ENCODE assay signal across 8 cellular contexts in the genomic region with DNA sequence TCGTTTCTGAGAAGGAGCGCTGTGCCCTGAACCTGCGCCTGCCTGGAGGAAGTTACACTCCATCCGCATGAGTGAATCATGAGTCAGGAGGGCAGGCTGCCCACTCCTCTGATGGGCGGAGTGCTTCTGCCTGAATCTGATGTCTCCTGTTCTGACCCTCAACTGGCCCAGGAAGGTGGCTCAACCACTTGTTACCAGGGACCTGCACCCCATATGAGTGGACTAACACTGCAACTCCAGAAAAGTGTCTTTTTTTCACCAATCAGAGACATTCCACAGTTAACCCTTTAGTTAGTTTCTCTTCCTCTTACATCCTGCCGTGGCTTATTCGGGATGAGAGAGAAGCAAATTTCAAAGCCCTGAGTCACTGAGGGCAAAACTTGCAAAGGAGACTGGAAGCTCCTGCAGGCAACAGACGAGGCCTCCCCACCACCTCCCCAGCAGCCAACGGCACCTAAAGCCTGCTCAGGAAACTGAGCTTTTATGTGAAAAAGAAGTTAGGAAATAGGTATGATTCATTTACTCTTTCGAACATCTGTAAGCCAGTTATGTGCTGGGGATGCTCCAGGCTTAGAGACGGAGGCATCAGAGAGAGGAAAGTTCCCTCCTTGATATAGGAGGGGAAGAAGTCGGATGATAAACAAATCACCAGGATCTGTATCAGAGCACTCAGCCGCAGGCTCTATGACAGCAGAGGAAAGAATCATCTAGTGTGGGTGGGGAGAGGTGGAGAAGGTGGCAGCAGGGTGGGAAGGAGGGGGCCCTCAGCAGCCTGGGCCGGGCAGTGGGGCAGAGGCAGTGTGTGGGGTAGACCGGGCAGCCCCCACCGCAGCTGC. TPM values are rescaled to one million over a fixed set of nuclear protein-coding genes. Genes with fewer than 3 reads are reported as not detected.
DNase-seq lines count a peak whose midpoint lies in the region; ATAC-seq, FAIRE-seq and TF ChIP-seq lines count a peak whose summit lies in the region.

No MANE protein-coding gene starts in this region.

- CTCF ChIA-PET in HepG2 (lab: Yijun Ruan, JAX; ENCODE audit: low intra/inter-chr PET ratio, low total read pairs) (no interaction called here), RWPE1 (lab: Yijun Ruan, JAX) (interaction anchor here (0.7 kb wide), 1 partner anchor 32 kb away, joined by 4 read pairs; no protein-coding TSS in a partner anchor)

- H3K9ac ChIP-seq in liver (ENCODE audit: low read depth in 1 of 2, low read length in 2 of 2) (no peak overlapping the region), HepG2 (ENCODE audit: insufficient read depth, low read depth, low read length) (no peak overlapping the region), kidney (ENCODE audit: low read length in 2 of 2) (peak overlapping the region; percentile 42 to 44)

- ATAC-seq in HepG2, result no peak
- ATAC-seq in HG03066 (IDR thresholded peaks at IDR 0.05; ENCODE audit: low read depth, unreplicated experiment), result peak; percentile 40

- 69% methylated on average over 16 of the region's 16 CpGs for WGBS in liver
- 90% methylated on average over 15 of the region's 16 CpGs for WGBS in HepG2 (ENCODE audit: low lambda C conversion rate)

- BruUV-seq in HepG2 (replicated peaks; lab: Mats Ljungman, UMichigan), result no TSS peak

- no peaks in the 10 kb centered on the region for H4K20me1 ChIP-seq in HepG2 (ENCODE audit: insufficient read depth, low read length)

- POLR2A ChIA-PET in HepG2 (lab: Yijun Ruan, JAX) (no interaction called here), RWPE1 (lab: Yijun Ruan, JAX; ENCODE audit: low non-redundant PET) (no interaction called here)

- TF ChIP-seq RAD21 in liver (IDR thresholded peaks at IDR 0.05) (no peak), HepG2 (CRISPR knock-in tag; IDR thresholded peaks at IDR 0.05) (no peak)

- intact Hi-C loops in HepG2 (cut with micrococcal nuclease; ENCODE audit: unreplicated experiment), result no loop called here
- intact Hi-C loops in ascending aorta (cut with DNase I), result loop anchor here (1.0 to 2.0 kb wide), 3 partner anchors 15 to 34 kb away; no protein-coding TSS in a partner anchor
- intact Hi-C loops in kidney (cut with DNase I), result no loop called here

- DNase-seq in HepG2 (ENCODE audit: low spot score) (no peak), RWPE1 (ENCODE audit: low spot score) (peak; percentile 93), ascending aorta (ENCODE audit: low spot score in 2 of 2) (peak; percentile 84 to 94), kidney (peak; percentile 91), NCI-H82 (lab: John Stamatoyannopoulos, UW) (no peak)
- peak; percentile 73 for DNase-seq in stimulated activated CD4-positive, alpha-beta T cell treated with anti-CD3 and anti-CD28 coated beads, Interleukin-4, amount 100 ng/mL, for 24 hours

- H3K27me3 ChIP-seq in liver (ENCODE audit: control insufficient read depth in 4 of 4, insufficient read depth in 4 of 4, low read length in 3 of 4) (no peaks in the 10 kb centered on the region), HepG2 (ENCODE audit: control insufficient read depth in 1 of 2, insufficient read depth in 2 of 2, low read length in 2 of 2) (no peaks in the 10 kb centered on the region), ascending aorta (no peaks in the 10 kb centered on the region)

- no peak for TF ChIP-seq CTCF in liver (IDR thresholded peaks at IDR 0.05; ENCODE audit: low read depth, low read length, missing input control)
- no peak for TF ChIP-seq CTCF in HepG2 (CRISPR knock-in tag; IDR thresholded peaks at IDR 0.05)
- no peak for TF ChIP-seq CTCF in RWPE1 (conservative IDR thresholded peaks at IDR 0.05; ENCODE audit: low read depth)
- TF ChIP-seq CTCF in ascending aorta (IDR thresholded peaks at IDR 0.05), result no peak
- no peak for TF ChIP-seq CTCF in kidney (IDR thresholded peaks at IDR 0.05; ENCODE audit: borderline replicate concordance, extremely low read depth, insufficient read depth)

- no peak overlapping the region for H2AFZ ChIP-seq in HepG2 (ENCODE audit: low read length)

- H3K27ac ChIP-seq in liver (ENCODE audit: low read depth in 1 of 2, low read length in 2 of 2) (peak overlapping the region; percentile 63 to 79), HepG2 (ENCODE audit: extremely low read length, insufficient read depth, low read length) (no peak overlapping the region), RWPE1 (peak overlapping the region; percentile 100), ascending aorta (peak overlapping the region; percentile 73 to 84), kidney (ENCODE audit: low read depth in 2 of 2, low read length in 2 of 2) (peak overlapping the region; percentile 83 to 93)

- no peak overlapping the region for H3K4me3 ChIP-seq in liver (ENCODE audit: low read depth in 1 of 3, low read length in 3 of 3)
- no peak overlapping the region for H3K4me3 ChIP-seq in HepG2 (replicated peaks in 1 of 3; ENCODE audit: insufficient read depth in 1 of 3, low read depth in 2 of 3, low read length in 3 of 3)
- peak overlapping the region in 1 of 2 donors; percentile 0 for H3K4me3 ChIP-seq in ascending aorta
- H3K4me3 ChIP-seq in kidney (ENCODE audit: low read length in 2 of 2), result peak overlapping the region in 1 of 2 donors; percentile 4

- H3K36me3 ChIP-seq in liver (ENCODE audit: control insufficient read depth in 4 of 4, insufficient read depth in 3 of 4, low read depth in 1 of 4, low read length in 3 of 4) (peaks cover 0 to 3% (median 0%) of the 10 kb centered on the region in 4 donors), HepG2 (replicated peaks in 1 of 2; ENCODE audit: control insufficient read depth in 1 of 2, insufficient read depth in 2 of 2, low read length in 2 of 2) (no peaks in the 10 kb centered on the region; a peak in 2 of 5 replicates), ascending aorta (no peaks in the 10 kb centered on the region), kidney (ENCODE audit: control insufficient read depth in 1 of 2, insufficient read depth in 2 of 2, low read length in 2 of 2) (peaks cover 0 to 3% of the 10 kb centered on the region in 2 donors)

- in situ Hi-C loops in HepG2 (cut with HindIII; ENCODE audit: extremely low pct_ligation_motif_present, low pct_unique_long_range_greater_than_20kb), result no loop called here

- H3K79me2 ChIP-seq in HepG2 (ENCODE audit: insufficient read depth, low read length), result no peaks in the 10 kb centered on the region

- H3K4me1 ChIP-seq in liver (ENCODE audit: control insufficient read depth in 4 of 4, insufficient read depth in 4 of 4, low read length in 3 of 4) (peaks cover 4 to 32% (median 15%) of the 10 kb centered on the region in 4 donors), HepG2 (ENCODE audit: insufficient read depth, low read length) (peaks cover 9% of the 10 kb centered on the region), ascending aorta (peaks cover 16 to 50% of the 10 kb centered on the region in 2 donors), kidney (ENCODE audit: control insufficient read depth in 1 of 2, insufficient read depth in 1 of 2, low read depth in 1 of 2, low read length in 2 of 2) (peaks cover 36 to 49% of the 10 kb centered on the region in 2 donors)

- no peak for TF ChIP-seq POLR2A in HepG2 (IDR thresholded peaks at IDR 0.05; ENCODE audit: insufficient read depth in 1 of 2, low read depth in 2 of 2, low read length in 2 of 2)

- H3K9me3 ChIP-seq in liver (ENCODE audit: control insufficient read depth in 4 of 4, low read length in 3 of 4) (no peaks in the 10 kb centered on the region), HepG2 (ENCODE audit: low read length) (no peaks in the 10 kb centered on the region), ascending aorta (no peaks in the 10 kb centered on the region), kidney (ENCODE audit: control insufficient read depth in 1 of 2, low read length in 2 of 2) (no peaks in the 10 kb centered on the region)

- TF ChIP-seq EP300 in HepG2 (IDR thresholded peaks at IDR 0.05; ENCODE audit: low read depth in 2 of 2, low read length in 2 of 2) (no peak), HepG2 (CRISPR knock-in tag; IDR thresholded peaks at IDR 0.05; ENCODE audit: borderline replicate concordance) (no peak)

- no peak overlapping the region for H3K4me2 ChIP-seq in HepG2 (ENCODE audit: low read depth, low read length)

- FAIRE-seq in HepG2 (lab: Jason Lieb, UNC) (no peak), kidney (lab: Jason Lieb, UNC) (no peak)

TF ChIP-seq in liver, 16 proteins besides CTCF, POLR2A, EP300 and RAD21 (continues in another document):
- TF ChIP-seq, protein P1, sequence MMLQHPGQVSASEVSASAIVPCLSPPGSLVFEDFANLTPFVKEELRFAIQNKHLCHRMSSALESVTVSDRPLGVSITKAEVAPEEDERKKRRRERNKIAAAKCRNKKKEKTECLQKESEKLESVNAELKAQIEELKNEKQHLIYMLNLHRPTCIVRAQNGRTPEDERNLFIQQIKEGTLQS (IDR thresholded peaks at IDR 0.05), result no peak

TF ChIP-seq in HepG2, 621 proteins besides CTCF, POLR2A, EP300 and RAD21 (continues in another document):
- TF ChIP-seq YEATS2 (CRISPR knock-in tag; IDR thresholded peaks at IDR 0.05; ENCODE audit: borderline replicate concordance) (no peak), ZNF672 (CRISPR knock-in tag; IDR thresholded peaks at IDR 0.05) (no peak), FLYWCH1 (CRISPR knock-in tag; IDR thresholded peaks at IDR 0.05) (no peak)

RNA-seq across cellular contexts. Expression of a gene that starts 31.0 kb away (rescaled TPM):
- total RNA-seq in liver (10 to 100 TPM; 21.3 to 23.3 TPM), HepG2 (2016; rRNA removed; fragmentation: Illumina TruSeq; extraction: Trizol) (5.0 TPM in 2 replicates), ascending aorta (8.1 TPM), kidney (61.2 TPM)
- polyA plus RNA-seq in liver (10 to 100 TPM in 1 of 2 donors, 1 to 10 TPM in 1; 9.7 to 14.1 TPM), HepG2 (2011; rRNA removed) (8.5 and 10.9 TPM in 2 replicates), kidney (ENCODE audit: insufficient read depth, low read depth, low replicate concordance) (15.1 TPM)
- 1.4 and 1.7 TPM in 2 replicates for total RNA-seq in HepG2 (2016; cell fraction: cytosol; rRNA removed; fragmentation: Illumina TruSeq; extraction: Trizol; ENCODE audit: low read depth)
- 4.7 TPM in 2 replicates for total RNA-seq in HepG2 (2016; cell fraction: insoluble cytoplasmic fraction; rRNA removed; fragmentation: Illumina TruSeq; extraction: Trizol)
- total RNA-seq in HepG2 (2016; cell fraction: membrane; rRNA removed; fragmentation: Illumina TruSeq; extraction: Trizol), result 1.8 and 2.3 TPM in 2 replicates
- total RNA-seq in HepG2 (2016; cell fraction: nucleus; rRNA removed; fragmentation: Illumina TruSeq; extraction: Trizol), result 5.1 and 6.2 TPM in 2 replicates
- 5.1 and 8.0 TPM in 2 replicates for polyA plus RNA-seq in HepG2 (2011; cell fraction: cytosol; rRNA removed)
- polyA plus RNA-seq in HepG2 (2011; cell fraction: nucleus; rRNA removed), result 14.4 and 16.4 TPM in 2 replicates
- polyA plus RNA-seq in HepG2 (2012), result 10.8 and 11.5 TPM in 2 replicates
- 0.49 and 0.51 TPM in 2 replicates for polyA plus RNA-seq in HepG2 (2016; cell fraction: cytosol; fragmentation: Illumina TruSeq; extraction: Trizol; ENCODE audit: low read depth)
- 4.2 and 4.7 TPM in 2 replicates for polyA plus RNA-seq in HepG2 (2016; cell fraction: insoluble cytoplasmic fraction; fragmentation: Illumina TruSeq; extraction: Trizol; ENCODE audit: low read depth)
- polyA plus RNA-seq in HepG2 (2016; cell fraction: membrane; fragmentation: Illumina TruSeq; extraction: Trizol; ENCODE audit: low read depth), result 1.0 and 1.1 TPM in 2 replicates
- 4.4 and 5.6 TPM in 2 replicates for polyA plus RNA-seq in HepG2 (2016; cell fraction: nucleus; fragmentation: Illumina TruSeq; extraction: Trizol; ENCODE audit: insufficient read depth, low read depth)
- 10.6 and 20.4 TPM in 2 replicates for polyA minus RNA-seq in HepG2 (2011; rRNA and poly(A)+ RNA removed; ENCODE audit: low replicate concordance)
- polyA minus RNA-seq in HepG2 (2011; cell fraction: cytosol; rRNA and poly(A)+ RNA removed), result 7.3 and 8.8 TPM in 2 replicates
- polyA minus RNA-seq in HepG2 (2011; cell fraction: nucleus; rRNA and poly(A)+ RNA removed), result 19.0 and 19.6 TPM in 2 replicates

Comparison
In these comparisons a context has a peak if more than half of its experiments do, and no peak if none do; other contexts are left out.
1. H3K9ac ChIP-seq: peak in kidney (2 of 2); none in liver (0 of 2) and HepG2 (single experiment).
2. DNase-seq: peak in RWPE1 (single experiment), ascending aorta (2 of 2), kidney (single experiment) and stimulated activated CD4-positive, alpha-beta T cell treated with anti-CD3 and anti-CD28 coated beads, Interleukin-4, amount 100 ng/mL, for 24 hours (single experiment); none in HepG2 (single experiment) and NCI-H82 (single experiment).